ENCODE assay signal across 1 cellular context in genomic region chr17:37170881-37171460, GRCh38.
TF ChIP-seq lines count a peak whose summit lies in the region.

No MANE protein-coding gene starts in this region.

TF ChIP-seq in endothelial cell of umbilical vein, 7 proteins besides CTCF, POLR2A, EP300 and RAD21:
- no peak for TF ChIP-seq MYC (IDR thresholded peaks at IDR 0.05; ENCODE audit: low read depth, low read length)
- no peak for TF ChIP-seq POLR2AphosphoS5 (IDR thresholded peaks at IDR 0.05; ENCODE audit: insufficient read depth, low read depth, low read length)
- no peak for TF ChIP-seq GATA2 (IDR thresholded peaks at IDR 0.05; ENCODE audit: insufficient read depth, insufficient read length, low read depth, low read length)
- TF ChIP-seq FOS (IDR thresholded peaks at IDR 0.05; ENCODE audit: borderline replicate concordance, insufficient read depth, low read length), result no peak
- no peak for TF ChIP-seq MAX (IDR thresholded peaks at IDR 0.05; ENCODE audit: insufficient read depth, insufficient read length)
- no peak for TF ChIP-seq JUN (IDR thresholded peaks at IDR 0.05; ENCODE audit: borderline replicate concordance, insufficient read depth, insufficient read length, low read depth)
- no peak for TF ChIP-seq EZH2 (IDR thresholded peaks at IDR 0.05; ENCODE audit: borderline replicate concordance, low read depth, low read length, severe bottlenecking)
TF ChIP-seq in endothelial cell of umbilical vein: peak in this region for 0.
